Comparison of ENCODE assay signal across 12 cellular contexts in genomic region chr7:107746006-107746405, GRCh38. TPM values are rescaled to one million over a fixed set of nuclear protein-coding genes. Genes with fewer than 3 reads are reported as not detected.
DNase-seq lines count a peak whose midpoint lies in the region; ATAC-seq and TF ChIP-seq lines count a peak whose summit lies in the region.
"Had no signal": no experiment of that assay in that cellular context is flagged by ENCODE, and none has a peak within 500 bp of the region (broad histone marks: within the 10 kb centered on the region; RNA-seq: fewer than 3 reads in every experiment).

No MANE protein-coding gene starts in this region.

- H3K4me3 Mint-ChIP-seq in activated CD4-positive, alpha-beta T cell treated with anti-CD3 and anti-CD28 coated beads for 36 hours = peak overlapping the region; percentile 88

- no peak for DNase-seq in activated CD4-positive, alpha-beta T cell treated with anti-CD3 and anti-CD28 coated beads for 36 hours
- DNase-seq in activated CD4-positive, alpha-beta T cell treated with anti-CD3 and anti-CD28 coated beads, Interleukin-2, amount 50 U/mL, for 1 hour = no peak
- DNase-seq in PC-3 (no peak), psoas muscle (no peak), HEK293T (ENCODE audit: extremely low spot score) (no peak), kidney tubule cell (ENCODE audit: low spot score) (no peak)
- DNase-seq: activated CD4-positive, alpha-beta T cell treated with anti-CD3 and anti-CD28 coated beads for 1 hour; mucosa of descending colon; NCI-H1105 treated with DMSO at 0.1 percent for 48 hours had no signal

- CTCF ChIA-PET in activated CD4-positive, alpha-beta T cell treated with anti-CD3 and anti-CD28 coated beads for 36 hours (lab: Charles Lee) = interaction anchor here (0.9 to 1.9 kb wide), 7 partner anchors 10 to 158 kb away, joined by 3 to 10 read pairs (median 5); no protein-coding TSS in a partner anchor
- CTCF ChIA-PET in PC-3 (lab: Charles Lee) = interaction anchor here (1.8 kb wide), 1 partner anchor 129 kb away, joined by 6 read pairs; no protein-coding TSS in a partner anchor
- CTCF ChIA-PET in HEK293T (lab: Yijun Ruan, JAX) = interaction anchor here (0.6 kb wide), 1 partner anchor 510 kb away, joined by 6 read pairs; no protein-coding TSS in a partner anchor

- H4K20me1 ChIP-seq in PC-3 (ENCODE audit: low read length) = peaks cover 43% of the 10 kb centered on the region

- no peaks in the 10 kb centered on the region for H3K9me2 ChIP-seq in PC-3 (replicated peaks; ENCODE audit: low read length)

- intact Hi-C loops in activated CD4-positive, alpha-beta T cell treated with anti-CD3 and anti-CD28 coated beads for 36 hours (cut with DNase I, micrococcal nuclease) = loop anchor here in 1 of 2 experiments (10.0 kb wide), 1 partner anchor 1631 kb away; the partner anchor contains the start of gene SYPL1
- intact Hi-C loops in PC-3 (cut with micrococcal nuclease) (loop anchor here (10.0 kb wide), 1 partner anchor 259 kb away; the partner anchor contains the start of gene LAMB1), psoas muscle (cut with DNase I) (loop anchor here in 1 of 2 donors (10.0 kb wide), 1 partner anchor 399 kb away; no protein-coding TSS in a partner anchor)

- 0 out of 2 replicates have a peak overlapping the region, but pooled peaks have one; percentile 94 for H3K9ac ChIP-seq in PC-3 (ENCODE audit: low read length)
- H3K9ac ChIP-seq in endocrine pancreas (ENCODE audit: control insufficient read depth, insufficient read depth, low read length) = peak overlapping the region; percentile 24

- H3K36me3 ChIP-seq in PC-3 (ENCODE audit: low read depth, low read length) = peaks cover 12% of the 10 kb centered on the region
- H3K36me3 ChIP-seq in endocrine pancreas (ENCODE audit: control insufficient read depth, insufficient read depth, low read length) = peaks cover under 1% of the 10 kb centered on the region
- H3K36me3 ChIP-seq in psoas muscle (ENCODE audit: insufficient read depth in 1 of 2, low read depth in 1 of 2) = peaks cover 0 to 24% of the 10 kb centered on the region in 2 donors

- POLR2A ChIA-PET in activated CD4-positive, alpha-beta T cell treated with anti-CD3 and anti-CD28 coated beads for 36 hours (lab: Charles Lee) = interaction anchor here (1.3 kb wide), 1 partner anchor 129 kb away, joined by 3 read pairs; no protein-coding TSS in a partner anchor
- POLR2A ChIA-PET in PC-3 (lab: Charles Lee; ENCODE audit: unreplicated experiment) (no interaction called here), HEK293T (lab: Yijun Ruan, JAX) (no interaction called here)

- H3K27ac ChIP-seq in PC-3 (ENCODE audit: low read length) = no peak overlapping the region
- no peak overlapping the region for H3K27ac ChIP-seq in psoas muscle

- H3K27me3 Mint-ChIP-seq in activated CD4-positive, alpha-beta T cell treated with anti-CD3 and anti-CD28 coated beads for 36 hours = no peaks in the 10 kb centered on the region

- peaks cover 68% of the 10 kb centered on the region for H3K79me2 ChIP-seq in PC-3 (ENCODE audit: low read length)

- peaks cover 23% of the 10 kb centered on the region for H3K36me3 Mint-ChIP-seq in activated CD4-positive, alpha-beta T cell treated with anti-CD3 and anti-CD28 coated beads for 36 hours (ENCODE audit: low read depth)

- H3K4me3 ChIP-seq in PC-3 (ENCODE audit: low read length) = peak overlapping the region; percentile 98
- peak overlapping the region; percentile 77 for H3K4me3 ChIP-seq in endocrine pancreas (ENCODE audit: control insufficient read depth, insufficient read depth, low read length)
- H3K4me3 ChIP-seq in psoas muscle = peak overlapping the region; percentile 91
- H3K4me3 ChIP-seq: mucosa of descending colon had no signal

- no peaks in the 10 kb centered on the region for H3K9me3 Mint-ChIP-seq in activated CD4-positive, alpha-beta T cell treated with anti-CD3 and anti-CD28 coated beads for 36 hours (ENCODE audit: low read depth)

- BruUV-seq in PC-3 (replicated peaks; lab: Mats Ljungman, UMichigan) = no TSS peak

- H3K9me3 ChIP-seq in PC-3 (ENCODE audit: low read length) (no peaks in the 10 kb centered on the region), endocrine pancreas (ENCODE audit: control insufficient read depth, low read length) (no peaks in the 10 kb centered on the region), psoas muscle (no peaks in the 10 kb centered on the region)
- H3K9me3 ChIP-seq: mucosa of descending colon had no signal

- H3K4me1 Mint-ChIP-seq in activated CD4-positive, alpha-beta T cell treated with anti-CD3 and anti-CD28 coated beads for 36 hours = peaks cover 47% of the 10 kb centered on the region

- peak overlapping the region; percentile 100 for H3K27ac Mint-ChIP-seq in activated CD4-positive, alpha-beta T cell treated with anti-CD3 and anti-CD28 coated beads for 36 hours

- H3K4me2 ChIP-seq in PC-3 (ENCODE audit: low read length) = peak overlapping the region; percentile 99

- TF ChIP-seq CTCF in PC-3 (conservative IDR thresholded peaks at IDR 0.05; ENCODE audit: low read depth, low read length) (no peak), psoas muscle (IDR thresholded peaks at IDR 0.05) (no peak)

- 45 to 67% (median 51%) methylated on average over 3 of the region's 3 CpGs for WGBS in psoas muscle, 3 donors

- no peaks in the 10 kb centered on the region for H3K27me3 ChIP-seq in PC-3 (ENCODE audit: low read length)
- H3K27me3 ChIP-seq in endocrine pancreas (ENCODE audit: control insufficient read depth, insufficient read depth, low read length) = no peaks in the 10 kb centered on the region
- no peaks in the 10 kb centered on the region for H3K27me3 ChIP-seq in psoas muscle (ENCODE audit: insufficient read depth in 3 of 3, low read length in 2 of 3)

- H3K4me1 ChIP-seq in PC-3 (ENCODE audit: insufficient read depth, low read length) (peaks cover 26% of the 10 kb centered on the region), endocrine pancreas (ENCODE audit: control insufficient read depth, insufficient read depth, low read length) (peaks cover 34% of the 10 kb centered on the region), psoas muscle (peaks cover 33% of the 10 kb centered on the region)

- H3F3A ChIP-seq in PC-3 (ENCODE audit: low read length, unreplicated experiment) = no peaks in the 10 kb centered on the region

- no peak for ATAC-seq in activated CD4-positive, alpha-beta T cell treated with anti-CD3 and anti-CD28 coated beads for 36 hours
- ATAC-seq in PC-3 (no peak), psoas muscle (no peak), GM21717 (IDR thresholded peaks at IDR 0.05; ENCODE audit: unreplicated experiment) (no peak)
- ATAC-seq: mucosa of descending colon had no signal

- no peak overlapping the region for H2AFZ ChIP-seq in PC-3 (ENCODE audit: low read length)

TF ChIP-seq in HEK293T, 16 proteins besides CTCF, POLR2A, EP300 and RAD21:
- TF ChIP-seq ARNT (IDR thresholded peaks at IDR 0.05) = no peak
- no peak for TF ChIP-seq SP1 (IDR thresholded peaks at IDR 0.05)
- no peak for TF ChIP-seq FOXM1 (IDR thresholded peaks at IDR 0.05; ENCODE audit: borderline replicate concordance)
- no peak for TF ChIP-seq LEF1 (IDR thresholded peaks at IDR 0.05; ENCODE audit: borderline replicate concordance)
- no peak for TF ChIP-seq SUZ12 (IDR thresholded peaks at IDR 0.05)
- no peak for TF ChIP-seq TARDBP (IDR thresholded peaks at IDR 0.05)
- TF ChIP-seq HDGF (IDR thresholded peaks at IDR 0.05; ENCODE audit: borderline replicate concordance) = no peak
- no peak for TF ChIP-seq ZNF384 (IDR thresholded peaks at IDR 0.05)
- TF ChIP-seq NFRKB (IDR thresholded peaks at IDR 0.05) = no peak
- no peak for TF ChIP-seq BHLHE40 (IDR thresholded peaks at IDR 0.05; ENCODE audit: borderline replicate concordance)
- no peak for TF ChIP-seq FOXA1 (IDR thresholded peaks at IDR 0.05)
- no peak for TF ChIP-seq L3MBTL2 (conservative IDR thresholded peaks at IDR 0.05)
- TF ChIP-seq ELF4 (IDR thresholded peaks at IDR 0.05) = no peak
- TF ChIP-seq CTBP1 (IDR thresholded peaks at IDR 0.05; ENCODE audit: borderline replicate concordance) = no peak
- no peak for TF ChIP-seq FOXK2 (IDR thresholded peaks at IDR 0.05)
- no peak for TF ChIP-seq PKNOX1 (IDR thresholded peaks at IDR 0.05)

RNA-seq across cellular contexts. Expression of gene CBLL1, which starts 2.1 kb away (rescaled TPM):
- total RNA-seq in activated CD4-positive, alpha-beta T cell treated with anti-CD3 and anti-CD28 coated beads for 36 hours = 10 to 100 TPM; 36.9 to 57.9 TPM
- total RNA-seq in PC-3 (2014; rRNA removed) (10.6 and 10.7 TPM in 2 replicates), psoas muscle (10 to 100 TPM; 21.0 to 32.6 (median 26.1) TPM)
- 10 to 100 TPM; 10.1 to 23.8 (median 11.3) TPM for polyA plus RNA-seq in psoas muscle

RNA-seq across cellular contexts. Expression of gene SLC26A3, which starts 57.0 kb away (rescaled TPM):
- not detected for total RNA-seq in activated CD4-positive, alpha-beta T cell treated with anti-CD3 and anti-CD28 coated beads for 36 hours
- not detected in 2 replicates for total RNA-seq in PC-3 (2014; rRNA removed)
- total RNA-seq in psoas muscle = under 1 TPM in 3 of 4 donors, not detected in 1; 0.10 to 0.29 (median 0.24) TPM
- under 1 TPM in 1 of 3 donors, not detected in 2; 0.12 TPM for polyA plus RNA-seq in psoas muscle
- total RNA-seq: urinary bladder had no signal
